Comparison of ENCODE assay signal across 20 cellular contexts in genomic region chr6:128474933-128475332, GRCh38. TPM values are rescaled to one million over a fixed set of nuclear protein-coding genes. Genes with fewer than 3 reads are reported as not detected.
A peak's percentile ranks its signal among the peaks of the same experiment; 100 is the strongest.
DNase-seq lines count a peak whose midpoint lies in the region; ATAC-seq and TF ChIP-seq lines count a peak whose summit lies in the region.
"Had no signal": no experiment of that assay in that cellular context is flagged by ENCODE, and none has a peak within 500 bp of the region (broad histone marks: within the 10 kb centered on the region; RNA-seq: fewer than 3 reads in every experiment).

No MANE protein-coding gene starts in this region.

- no peak overlapping the region for H3K9ac ChIP-seq in GM23248

- H3K27ac ChIP-seq in GM23248 (0 out of 2 replicates have a peak overlapping the region, but pooled peaks have one; percentile 19), epithelial cell of prostate (peak overlapping the region; percentile 8), lower lobe of right lung (no peak overlapping the region)

- no peak for TF ChIP-seq CTCF in lower lobe of right lung (IDR thresholded peaks at IDR 0.05)

- peaks cover 11% of the 10 kb centered on the region for H3F3A ChIP-seq in GM23248 (ENCODE audit: insufficient read depth)

- no peaks in the 10 kb centered on the region for H4K20me1 ChIP-seq in GM23248 (ENCODE audit: insufficient read depth)

- peak; percentile 14; the same call in 1 of the 3 replicates for ATAC-seq in SK-N-SH treated with all-trans-retinoic acid at 6 μM for 48 hours
- no peak for ATAC-seq in lower lobe of right lung
- ATAC-seq: GM12878 had no signal

- H3K4me2 ChIP-seq in GM23248 (ENCODE audit: unreplicated experiment) = peak overlapping the region; percentile 78

- H3K79me2 ChIP-seq in GM23248 (ENCODE audit: insufficient read depth) = peaks cover 42% of the 10 kb centered on the region

- H3K4me1 ChIP-seq in GM23248 (ENCODE audit: insufficient read depth) = peaks cover 35% of the 10 kb centered on the region
- H3K4me1 ChIP-seq in lower lobe of right lung = peaks cover 20% of the 10 kb centered on the region
- H3K4me1 ChIP-seq: BE2C had no signal

- H3K9me3 ChIP-seq in GM23248 (ENCODE audit: low read depth) (no peaks in the 10 kb centered on the region), lower lobe of right lung (no peaks in the 10 kb centered on the region)
- H3K9me3 ChIP-seq: BE2C had no signal

- H3K4me3 ChIP-seq in GM23248 = 0 out of 2 replicates have a peak overlapping the region, but pooled peaks have one; percentile 1
- no peak overlapping the region for H3K4me3 ChIP-seq in lower lobe of right lung
- H3K4me3 ChIP-seq: GM12878 had no signal

- no peaks in the 10 kb centered on the region for H3K9me2 ChIP-seq in GM23248 (ENCODE audit: insufficient read depth)

- no peaks in the 10 kb centered on the region for H3K27me3 ChIP-seq in GM23248 (replicated peaks; ENCODE audit: insufficient read depth)
- no peaks in the 10 kb centered on the region for H3K27me3 ChIP-seq in lower lobe of right lung (ENCODE audit: low read depth)
- H3K27me3 ChIP-seq: BE2C had no signal

- intact Hi-C loops in lower lobe of right lung (cut with DNase I) = no loop called here

- H3K36me3 ChIP-seq in GM23248 (ENCODE audit: low read depth) = no peaks in the 10 kb centered on the region
- no peaks in the 10 kb centered on the region for H3K36me3 ChIP-seq in lower lobe of right lung
- H3K36me3 ChIP-seq: BE2C had no signal

- WGBS in GM23248 (ENCODE audit: low coverage in 1 of 2, low lambda C conversion rate in 2 of 2, missing lambda C conversion rate in 2 of 2), 2 experiments = 94 to 100% methylated on average over 1 of the region's 1 CpG

- H2AFZ ChIP-seq in GM23248 = no peak overlapping the region

- no peak for DNase-seq in GM23248
- peak; percentile 69 for DNase-seq in NCI-H69 (lab: John Stamatoyannopoulos, UW)
- no peak for DNase-seq in epithelial cell of prostate (ENCODE audit: low read depth, low spot score)
- DNase-seq in mesenteric fat pad (ENCODE audit: low spot score) = no peak
- no peak for DNase-seq in central memory CD4-positive, alpha-beta T cell
- DNase-seq in lower lobe of right lung = no peak
- no peak for DNase-seq in stimulated activated naive CD4-positive, alpha-beta T cell treated with Interleukin-2 at 50 U/mL for 16 hours (lab: John Stamatoyannopoulos, UW)
- DNase-seq: 8988T; BE2C; C1 segment of cervical spinal cord; CD4-positive, CD25-positive, alpha-beta regulatory T cell; CD8-positive, alpha-beta memory T cell; COR-L47; DMS 273 treated with DMSO at 0.1 percent for 48 hours; DMS53; DND-41; H9 had no signal

- in situ Hi-C loops in GM23248 (cut with MboI) = no loop called here

TF ChIP-seq in SK-N-SH treated with all-trans-retinoic acid at 6 μM for 48 hours, 23 proteins besides CTCF, POLR2A, EP300 and RAD21:
- TF ChIP-seq ZFP3 (CRISPR knock-in tag; IDR thresholded peaks at IDR 0.05) (no peak), ISL1 (CRISPR knock-in tag; IDR thresholded peaks at IDR 0.05) (no peak), ZC3H10 (CRISPR knock-in tag; IDR thresholded peaks at IDR 0.05) (no peak), CSDC2 (CRISPR knock-in tag; IDR thresholded peaks at IDR 0.05) (no peak), ZFP30 (CRISPR knock-in tag; IDR thresholded peaks at IDR 0.05) (no peak), ZNF70 (CRISPR knock-in tag; IDR thresholded peaks at IDR 0.05) (no peak), CREB5 (CRISPR knock-in tag; IDR thresholded peaks at IDR 0.05; ENCODE audit: low read depth) (no peak), POU6F1 (CRISPR knock-in tag; IDR thresholded peaks at IDR 0.05; ENCODE audit: borderline replicate concordance, low read depth) (no peak), ZNF8 (CRISPR knock-in tag; IDR thresholded peaks at IDR 0.05) (no peak), BACH2 (CRISPR knock-in tag; IDR thresholded peaks at IDR 0.05; ENCODE audit: borderline replicate concordance) (no peak), RARB (CRISPR knock-in tag; IDR thresholded peaks at IDR 0.05) (no peak)
- TF ChIP-seq, protein P1, sequence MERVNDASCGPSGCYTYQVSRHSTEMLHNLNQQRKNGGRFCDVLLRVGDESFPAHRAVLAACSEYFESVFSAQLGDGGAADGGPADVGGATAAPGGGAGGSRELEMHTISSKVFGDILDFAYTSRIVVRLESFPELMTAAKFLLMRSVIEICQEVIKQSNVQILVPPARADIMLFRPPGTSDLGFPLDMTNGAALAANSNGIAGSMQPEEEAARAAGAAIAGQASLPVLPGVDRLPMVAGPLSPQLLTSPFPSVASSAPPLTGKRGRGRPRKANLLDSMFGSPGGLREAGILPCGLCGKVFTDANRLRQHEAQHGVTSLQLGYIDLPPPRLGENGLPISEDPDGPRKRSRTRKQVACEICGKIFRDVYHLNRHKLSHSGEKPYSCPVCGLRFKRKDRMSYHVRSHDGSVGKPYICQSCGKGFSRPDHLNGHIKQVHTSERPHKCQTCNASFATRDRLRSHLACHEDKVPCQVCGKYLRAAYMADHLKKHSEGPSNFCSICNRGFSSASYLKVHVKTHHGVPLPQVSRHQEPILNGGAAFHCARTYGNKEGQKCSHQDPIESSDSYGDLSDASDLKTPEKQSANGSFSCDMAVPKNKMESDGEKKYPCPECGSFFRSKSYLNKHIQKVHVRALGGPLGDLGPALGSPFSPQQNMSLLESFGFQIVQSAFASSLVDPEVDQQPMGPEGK (CRISPR knock-in tag; IDR thresholded peaks at IDR 0.05; ENCODE audit: borderline replicate concordance) = no peak

RNA-seq across cellular contexts. Expression of gene PTPRK, which starts 45.5 kb away (rescaled TPM):
- 23.1 and 34.5 TPM in 2 replicates for total RNA-seq in GM23248 (2014; rRNA removed; shearing (Covaris generic))
- 22.3 and 24.6 TPM in 2 replicates for polyA plus RNA-seq in GM23248 (2016; fragmentation: Nextera tagmentation; extraction: Ambion mirVana)
- total RNA-seq in mesenteric fat pad (13.6 TPM), lower lobe of right lung (62.7 TPM)
- total RNA-seq: G401 had no signal
